8 cellular contexts compared by ENCODE assay signal in genomic region chr3:15098503-15099363, GRCh38. TPM values are rescaled to one million over a fixed set of nuclear protein-coding genes. Genes with fewer than 3 reads are reported as not detected.
DNase-seq lines count a peak whose midpoint lies in the region; ATAC-seq and TF ChIP-seq lines count a peak whose summit lies in the region.

Gene RBSN, minus strand, starts transcription at chr3:15099148. Its CDS starts 3,028 bp downstream, at chr3:15096120.

- no peaks in the 10 kb centered on the region for H3K9me3 Mint-ChIP-seq in nephron

- peak; percentile 93 for ATAC-seq in stimulated activated naive CD8-positive, alpha-beta T cell treated with anti-CD3 and anti-CD28 coated beads, Interleukin-15, Interleukin-2, amounts not matched to agents 100 U/mL and 50 U/mL, for 24 hours

- H3K36me3 Mint-ChIP-seq in nephron (ENCODE audit: low read depth), result peaks cover 20% of the 10 kb centered on the region

- no peak for TF ChIP-seq CTCF in LNCaP clone FGC (IDR thresholded peaks at IDR 0.05; ENCODE audit: control insufficient read depth, extremely low read depth, insufficient read depth)
- TF ChIP-seq CTCF in fibroblast of the aortic adventitia (IDR thresholded peaks at IDR 0.05; ENCODE audit: insufficient read depth, low read length), result no peak
- no peak for TF ChIP-seq CTCF in nephron (IDR thresholded peaks at IDR 0.05; ENCODE audit: unreplicated experiment in 3 of 3)

- H3K27ac Mint-ChIP-seq in nephron, result peak within 1 kb of the TSS; percentile 66 to 89 (median 88)

- peak within 1 kb of the TSS; percentile 95 to 99 (median 99) for H3K4me3 Mint-ChIP-seq in nephron

- peaks cover 17% of the 10 kb centered on the region for H3K4me1 Mint-ChIP-seq in nephron

- H3K4me3 ChIP-seq in LNCaP clone FGC (ENCODE audit: low read depth, low read length), result peak within 1 kb of the TSS; percentile 99
- H3K4me3 ChIP-seq in fibroblast of the aortic adventitia (ENCODE audit: low read depth, low read length), result peak within 1 kb of the TSS; percentile 97

- DNase-seq in ELF-1 (ENCODE audit: low read depth, low spot score), result peak; percentile 95
- peak; percentile 91 for DNase-seq in H4 (ENCODE audit: low spot score)
- peak; percentile 68 for DNase-seq in LNCaP clone FGC (ENCODE audit: low read depth)
- DNase-seq in SHP77 (lab: John Stamatoyannopoulos, UW), result peak; percentile 91 to 95
- peak; percentile 98 for DNase-seq in activated effector memory CD4-positive, alpha-beta T cell treated with anti-CD3 and anti-CD28 coated beads, Interleukin-2, amount 50 U/mL, for 16 hours
- DNase-seq in fibroblast of the aortic adventitia (ENCODE audit: low read depth), result peak; percentile 90
- peak; percentile 95 for DNase-seq in stimulated activated naive CD8-positive, alpha-beta T cell treated with anti-CD3 and anti-CD28 coated beads, Interleukin-15, Interleukin-2, amounts not matched to agents 100 U/mL and 50 U/mL, for 24 hours

- H3K27me3 Mint-ChIP-seq in nephron (ENCODE audit: low read depth), result no peaks in the 10 kb centered on the region

RNA-seq across cellular contexts. Expression of gene RBSN, which starts in this region (rescaled TPM):
- total RNA-seq in H4 (2014; rRNA removed; shearing (Covaris generic)), result 7.1 and 12.7 TPM in 2 replicates
- 22.7 and 29.6 TPM in 2 replicates for total RNA-seq in fibroblast of the aortic adventitia (ENCODE audit: low replicate concordance)

Comparison
In these comparisons a context has a peak if more than half of its experiments do, and no peak if none do; other contexts are left out.
1. Peak in every context shown above with its lines: DNase-seq, ATAC-seq and H3K4me3 ChIP-seq.